ENCODE assay signal across 8 cellular contexts in the genomic region with DNA sequence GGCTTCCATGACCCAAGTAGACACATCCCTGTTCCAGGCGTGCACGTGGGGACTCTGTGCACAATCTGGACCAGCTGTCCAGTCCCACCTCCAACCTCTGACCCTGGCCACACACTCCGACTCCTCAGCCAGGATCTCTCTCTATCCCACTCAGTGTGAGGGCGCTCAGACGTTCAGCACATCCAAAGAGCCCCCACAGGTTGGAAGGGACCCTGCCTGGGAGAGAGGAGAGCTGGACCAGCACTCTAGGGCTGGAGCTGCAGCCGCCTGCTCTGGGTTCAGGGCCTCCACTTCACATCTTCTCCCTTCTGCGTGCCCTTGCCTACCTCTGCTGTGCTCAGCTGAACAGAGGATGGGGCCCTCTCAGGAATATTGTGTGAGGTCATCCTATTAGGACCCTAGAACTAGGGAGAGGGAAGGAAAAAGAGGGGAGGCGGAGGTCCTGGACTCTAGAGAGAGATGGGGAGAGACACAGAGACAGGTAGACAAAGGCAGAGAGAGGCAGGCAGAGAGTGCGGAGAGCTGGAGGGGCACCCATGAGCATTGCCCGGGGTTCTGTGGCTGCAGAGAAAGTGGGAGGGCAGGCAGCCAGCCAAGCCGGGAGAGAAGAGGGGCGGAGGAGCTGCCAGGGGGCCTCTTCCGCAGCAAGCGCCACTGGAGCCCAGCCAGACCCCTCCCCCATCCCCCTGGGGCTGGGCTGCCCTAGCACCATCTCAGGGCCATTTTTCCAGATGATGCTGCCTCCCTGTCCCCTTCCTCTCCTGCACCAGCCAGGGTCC. TPM values are rescaled to one million over a fixed set of nuclear protein-coding genes. Genes with fewer than 3 reads are reported as not detected.
DNase-seq lines count a peak whose midpoint lies in the region; ATAC-seq and TF ChIP-seq lines count a peak whose summit lies in the region.

No MANE protein-coding gene starts in this region.

- H3K4me1 Mint-ChIP-seq in activated CD4-positive, alpha-beta T cell treated with anti-CD3 and anti-CD28 coated beads, Interleukin-2, amount 10 ng/mL, durations not matched to agents 7 days and 5 days, result peaks cover 9% of the 10 kb centered on the region

- peak overlapping the region; percentile 16 for H3K4me3 Mint-ChIP-seq in activated CD4-positive, alpha-beta T cell treated with anti-CD3 and anti-CD28 coated beads, Interleukin-2, amount 10 ng/mL, durations not matched to agents 7 days and 5 days

- H3K27me3 ChIP-seq in WERI-Rb-1 (ENCODE audit: insufficient read depth, low read depth, severe bottlenecking), result peaks cover 10% of the 10 kb centered on the region
- H3K27me3 ChIP-seq in iPS-20b (ENCODE audit: insufficient read depth, low read length), result peaks cover 53% of the 10 kb centered on the region
- H3K27me3 ChIP-seq in thoracic aorta (replicated peaks; ENCODE audit: insufficient read depth), result no peaks in the 10 kb centered on the region
- peaks cover 25% of the 10 kb centered on the region for H3K27me3 ChIP-seq in colonic mucosa

- H3K36me3 ChIP-seq in WERI-Rb-1 (no peaks in the 10 kb centered on the region), iPS-20b (ENCODE audit: insufficient read depth, low read depth, low read length) (no peaks in the 10 kb centered on the region), thoracic aorta (no peaks in the 10 kb centered on the region), colonic mucosa (no peaks in the 10 kb centered on the region)

- CTCF ChIA-PET in activated CD4-positive, alpha-beta T cell treated with anti-CD3 and anti-CD28 coated beads, Interleukin-2, amount 10 ng/mL, durations not matched to agents 7 days and 5 days (lab: Charles Lee), result interaction anchor here (1.4 kb wide), 1 partner anchor 17 kb away, joined by 5 read pairs; no protein-coding TSS in a partner anchor

- H3K9me3 ChIP-seq in WERI-Rb-1 (ENCODE audit: severe bottlenecking) (no peaks in the 10 kb centered on the region), iPS-20b (ENCODE audit: insufficient read depth, low read depth, low read length) (no peaks in the 10 kb centered on the region), thoracic aorta (no peaks in the 10 kb centered on the region), colonic mucosa (no peaks in the 10 kb centered on the region)

- POLR2A ChIA-PET in activated CD4-positive, alpha-beta T cell treated with anti-CD3 and anti-CD28 coated beads, Interleukin-2, amount 10 ng/mL, durations not matched to agents 7 days and 5 days (lab: Charles Lee), result no interaction called here

- ATAC-seq in thoracic aorta (ENCODE audit: insufficient number of reproducible peaks, low FRiP score, low read depth) (no peak), GM19328 (IDR thresholded peaks at IDR 0.05; ENCODE audit: unreplicated experiment) (no peak)

- H3K9ac ChIP-seq in iPS-20b (ENCODE audit: low read depth, low read length), result no peak overlapping the region
- no peak overlapping the region for H3K9ac ChIP-seq in colonic mucosa (ENCODE audit: low read depth in 2 of 2, low read length in 2 of 2)

- H3K27me3 Mint-ChIP-seq in activated CD4-positive, alpha-beta T cell treated with anti-CD3 and anti-CD28 coated beads, Interleukin-2, amount 10 ng/mL, durations not matched to agents 7 days and 5 days, result peaks cover 47% of the 10 kb centered on the region

- H3K9me3 Mint-ChIP-seq in activated CD4-positive, alpha-beta T cell treated with anti-CD3 and anti-CD28 coated beads, Interleukin-2, amount 10 ng/mL, durations not matched to agents 7 days and 5 days, result no peaks in the 10 kb centered on the region

- H3K4me1 ChIP-seq in iPS-20b (ENCODE audit: insufficient read depth, low read length) (peaks cover 8% of the 10 kb centered on the region; the same call in 1 of the 2 replicates), thoracic aorta (ENCODE audit: control insufficient read depth in 1 of 2, low read depth in 2 of 2) (peaks cover 19 to 61% of the 10 kb centered on the region in 2 donors), colonic mucosa (no peaks in the 10 kb centered on the region)

- H3K4me3 ChIP-seq in WERI-Rb-1 (ENCODE audit: low read depth, low read length) (peak overlapping the region; percentile 45), iPS-20b (ENCODE audit: low read length) (peak overlapping the region; percentile 72), thoracic aorta (peak overlapping the region; percentile 84), colonic mucosa (no peak overlapping the region)

- no peaks in the 10 kb centered on the region for H3K36me3 Mint-ChIP-seq in activated CD4-positive, alpha-beta T cell treated with anti-CD3 and anti-CD28 coated beads, Interleukin-2, amount 10 ng/mL, durations not matched to agents 7 days and 5 days (ENCODE audit: low read depth)

- DNase-seq in activated CD4-positive, alpha-beta T cell treated with anti-CD3 and anti-CD28 coated beads, Interleukin-2, amount 10 ng/mL, durations not matched to agents 7 days and 5 days, result no peak
- no peak for DNase-seq in activated CD4-positive, alpha-beta T cell treated with anti-CD3 and anti-CD28 coated beads, Interleukin-2, amount 50 U/mL, for 4 hours
- DNase-seq in WERI-Rb-1 (no peak), thoracic aorta (ENCODE audit: low spot score) (no peak), colonic mucosa (no peak), mucosa of gallbladder (ENCODE audit: low spot score) (no peak)

- intact Hi-C loops in colonic mucosa (cut with DNase I), result no loop called here

- TF ChIP-seq CTCF in WERI-Rb-1 (IDR thresholded peaks at IDR 0.05; ENCODE audit: low read depth, low read length), result no peak
- no peak for TF ChIP-seq CTCF in thoracic aorta (IDR thresholded peaks at IDR 0.05)
- no peak for TF ChIP-seq CTCF in colonic mucosa (IDR thresholded peaks at IDR 0.05)

- H3K27ac ChIP-seq in WERI-Rb-1 (no peak overlapping the region), iPS-20b (ENCODE audit: low read length) (no peak overlapping the region), thoracic aorta (no peak overlapping the region), colonic mucosa (no peak overlapping the region)

- no peak overlapping the region for H3K27ac Mint-ChIP-seq in activated CD4-positive, alpha-beta T cell treated with anti-CD3 and anti-CD28 coated beads, Interleukin-2, amount 10 ng/mL, durations not matched to agents 7 days and 5 days

RNA-seq across cellular contexts. Expression of a gene that starts 8.2 kb away (rescaled TPM):
- 10 to 100 TPM; 11.0 to 13.5 TPM for total RNA-seq in activated CD4-positive, alpha-beta T cell treated with anti-CD3 and anti-CD28 coated beads, Interleukin-2, amount 10 ng/mL, durations not matched to agents 7 days and 5 days
- 1,000 to 10,000 TPM; 1,836 to 2,296 TPM for total RNA-seq in thoracic aorta
- total RNA-seq in colonic mucosa, result 100 to 1,000 TPM in 1 of 2 donors, 10 to 100 TPM in 1; 20.6 to 164 TPM
- 469 TPM for total RNA-seq in mucosa of gallbladder

RNA-seq across cellular contexts. Expression of a gene that starts 58.0 kb away (rescaled TPM):
- 1 to 10 TPM; 2.1 to 2.7 TPM for total RNA-seq in activated CD4-positive, alpha-beta T cell treated with anti-CD3 and anti-CD28 coated beads, Interleukin-2, amount 10 ng/mL, durations not matched to agents 7 days and 5 days
- total RNA-seq in thoracic aorta (under 1 TPM in 1 of 2 donors, not detected in 1; 0.68 TPM), colonic mucosa (not detected), mucosa of gallbladder (0.17 TPM)
